In the genomic region with DNA sequence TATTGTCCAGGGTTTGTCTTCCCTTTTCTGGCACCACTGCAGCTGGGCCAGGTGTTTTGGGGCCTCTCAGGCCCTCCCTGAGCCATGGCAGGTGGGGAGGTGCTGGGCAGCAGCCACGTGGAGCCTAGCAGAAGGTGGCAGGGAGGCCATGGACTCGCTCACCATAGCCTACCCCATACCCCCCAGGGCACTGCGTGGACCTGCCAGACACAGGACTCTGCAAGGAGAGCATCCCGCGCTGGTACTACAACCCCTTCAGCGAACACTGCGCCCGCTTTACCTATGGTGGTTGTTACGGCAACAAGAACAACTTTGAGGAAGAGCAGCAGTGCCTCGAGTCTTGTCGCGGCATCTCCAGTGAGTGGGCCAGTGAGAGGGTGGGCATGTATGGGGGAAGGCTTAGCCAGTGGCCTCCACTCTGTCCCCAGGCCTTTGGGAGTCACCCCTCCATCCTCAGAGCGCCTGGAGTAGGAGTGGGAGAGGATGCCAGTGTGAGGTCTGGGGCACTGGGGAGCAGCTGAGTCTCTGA, we compare ENCODE assay signal across 20 cellular contexts. TPM values are rescaled to one million over a fixed set of nuclear protein-coding genes. Genes with fewer than 3 reads are reported as not detected.
"Had no signal": no experiment of that assay in that cellular context is flagged by ENCODE, and none has a peak within 500 bp of the region (broad histone marks: within the 10 kb centered on the region; RNA-seq: fewer than 3 reads in every experiment).

No MANE protein-coding gene starts in this region.

- H3K4me3 Mint-ChIP-seq: activated CD8-positive, alpha-beta memory T cell treated with anti-CD3 and anti-CD28 coated beads, Interleukin-2, amount 10 ng/mL, durations not matched to agents 7 days and 5 days; activated naive CD8-positive, alpha-beta T cell treated with anti-CD3 and anti-CD28 coated beads, Interleukin-2, amount 10 ng/mL, durations not matched to agents 7 days and 5 days; activated T-cell treated with anti-CD3 and anti-CD28 coated beads, Interleukin-2, amount 50 U/mL, for 24 hours; endodermal cell; neural progenitor cell; stimulated activated memory B cell treated with anti-CD40 and anti-IgM and Interleukin-4, amounts not matched to agents 10 μg/mL and 1 μg/mL and 100 μg/mL, for 72 hours had no signal

- ATAC-seq: activated CD4-positive, CD25-positive, alpha-beta regulatory T cell treated with anti-CD3 and anti-CD28 coated beads, Interleukin-2, amount 50 U/mL, for 24 hours; activated CD8-positive, alpha-beta memory T cell treated with anti-CD3 and anti-CD28 coated beads, Interleukin-2, amount 10 ng/mL, durations not matched to agents 7 days and 5 days; esophagus mucosa; stimulated activated memory B cell treated with anti-CD40 and anti-IgM and Interleukin-4, amounts not matched to agents 10 μg/mL and 1 μg/mL and 100 μg/mL, for 72 hours had no signal

- H3K27me3 Mint-ChIP-seq: activated T-cell treated with anti-CD3 and anti-CD28 coated beads, Interleukin-2, amount 50 U/mL, for 24 hours; stimulated activated memory B cell treated with anti-CD40 and anti-IgM and Interleukin-4, amounts not matched to agents 10 μg/mL and 1 μg/mL and 100 μg/mL, for 72 hours had no signal

- H3K36me3 Mint-ChIP-seq: activated CD8-positive, alpha-beta memory T cell treated with anti-CD3 and anti-CD28 coated beads, Interleukin-2, amount 10 ng/mL, durations not matched to agents 7 days and 5 days; activated naive CD8-positive, alpha-beta T cell treated with anti-CD3 and anti-CD28 coated beads, Interleukin-2, amount 10 ng/mL, durations not matched to agents 7 days and 5 days; neural progenitor cell had no signal

- DNase-seq: activated CD4-positive, alpha-beta T cell treated with anti-CD3 and anti-CD28 coated beads, Interleukin-2, amount 50 U/mL, for 48 hours; activated CD8-positive, alpha-beta memory T cell treated with anti-CD3 and anti-CD28 coated beads, Interleukin-2, amount 10 ng/mL, durations not matched to agents 7 days and 5 days; activated gamma-delta T cell; activated naive CD8-positive, alpha-beta T cell treated with anti-CD3 and anti-CD28 coated beads, Interleukin-2, amount 10 ng/mL, durations not matched to agents 7 days and 5 days; activated T-cell treated with anti-CD3 and anti-CD28 coated beads, Interleukin-2, amount 50 U/mL, for 24 hours; anterior cingulate cortex; endodermal cell; hypothalamus; small intestine had no signal

- H3K9me3 Mint-ChIP-seq: activated naive CD8-positive, alpha-beta T cell treated with anti-CD3 and anti-CD28 coated beads, Interleukin-2, amount 10 ng/mL, durations not matched to agents 7 days and 5 days; activated T-cell treated with anti-CD3 and anti-CD28 coated beads, Interleukin-2, amount 50 U/mL, for 24 hours; endodermal cell; neural progenitor cell; stimulated activated memory B cell treated with anti-CD40 and anti-IgM and Interleukin-4, amounts not matched to agents 10 μg/mL and 1 μg/mL and 100 μg/mL, for 72 hours had no signal

- H3K27ac Mint-ChIP-seq: activated CD8-positive, alpha-beta memory T cell treated with anti-CD3 and anti-CD28 coated beads, Interleukin-2, amount 10 ng/mL, durations not matched to agents 7 days and 5 days; activated naive CD8-positive, alpha-beta T cell treated with anti-CD3 and anti-CD28 coated beads, Interleukin-2, amount 10 ng/mL, durations not matched to agents 7 days and 5 days; activated T-cell treated with anti-CD3 and anti-CD28 coated beads, Interleukin-2, amount 50 U/mL, for 24 hours; endodermal cell; neural progenitor cell; stimulated activated memory B cell treated with anti-CD40 and anti-IgM and Interleukin-4, amounts not matched to agents 10 μg/mL and 1 μg/mL and 100 μg/mL, for 72 hours had no signal

RNA-seq across cellular contexts. Expression of gene RHOV, which starts 18.3 kb away (rescaled TPM):
- total RNA-seq: activated CD8-positive, alpha-beta memory T cell treated with anti-CD3 and anti-CD28 coated beads, Interleukin-2, amount 10 ng/mL, durations not matched to agents 7 days and 5 days; activated naive CD8-positive, alpha-beta T cell treated with anti-CD3 and anti-CD28 coated beads, Interleukin-2, amount 10 ng/mL, durations not matched to agents 7 days and 5 days; fibroblast of villous mesenchyme; right atrium auricular region; subcutaneous adipose tissue had no signal

RNA-seq across cellular contexts. Expression of gene PPP1R14D, which starts 27.3 kb away (rescaled TPM):
- total RNA-seq: activated CD8-positive, alpha-beta memory T cell treated with anti-CD3 and anti-CD28 coated beads, Interleukin-2, amount 10 ng/mL, durations not matched to agents 7 days and 5 days; activated naive CD8-positive, alpha-beta T cell treated with anti-CD3 and anti-CD28 coated beads, Interleukin-2, amount 10 ng/mL, durations not matched to agents 7 days and 5 days; cerebellum; dermis microvascular lymphatic vessel endothelial cell; endodermal cell; esophagus mucosa; fibroblast of villous mesenchyme; right atrium auricular region; subcutaneous adipose tissue; T-helper 2 cell treated with Interferon-gamma antibody and Interleukin-4, amounts not matched to agents 100 ng/mL and 5 ng/mL, for 36 hours; tibial nerve had no signal
